11 cellular contexts compared by ENCODE assay signal in the genomic region with DNA sequence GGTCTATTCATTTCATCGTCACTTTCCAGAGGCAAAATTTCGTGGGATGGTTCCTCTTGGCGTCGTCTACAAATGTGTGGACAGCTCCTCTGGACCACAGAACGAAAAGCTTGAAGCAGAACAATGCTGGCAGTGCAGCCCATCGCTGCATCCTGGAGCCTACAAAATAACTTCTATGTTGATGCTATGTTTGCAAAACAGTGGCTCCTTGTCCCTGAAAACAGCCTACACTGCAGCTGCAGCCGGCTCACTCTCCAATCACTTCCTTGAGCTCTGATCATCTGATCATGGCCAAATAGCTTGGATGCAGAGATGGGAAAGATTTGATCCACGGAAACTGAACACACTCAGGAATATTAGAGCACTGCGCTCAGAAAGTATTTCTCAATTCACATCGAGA.
DNase-seq lines count a peak whose midpoint lies in the region; ATAC-seq, FAIRE-seq and TF ChIP-seq lines count a peak whose summit lies in the region.
"Had no signal": no experiment of that assay in that cellular context is flagged by ENCODE, and none has a peak within 500 bp of the region (broad histone marks: within the 10 kb centered on the region; RNA-seq: fewer than 3 reads in every experiment).

No MANE protein-coding gene starts in this region.

- peaks cover 17% of the 10 kb centered on the region for H3K79me2 ChIP-seq in GM12878 (ENCODE audit: control insufficient read depth, insufficient read depth, low read length)

- no peak overlapping the region for H2AFZ ChIP-seq in GM12878 (ENCODE audit: control insufficient read depth, low read depth, low read length)

- H3K36me3 Mint-ChIP-seq in activated CD4-positive, alpha-beta T cell treated with anti-CD3 and anti-CD28 coated beads for 36 hours (ENCODE audit: low read depth) = peaks cover 21% of the 10 kb centered on the region
- peaks cover 57% of the 10 kb centered on the region for H3K36me3 Mint-ChIP-seq in activated T-helper 2 cell treated with anti-CD3 and anti-CD28 coated beads, Interferon-gamma antibody, Interleukin-2, Interleukin-4, amounts not matched to agents 10 μg/mL and 5 μg/mL and 100 μg/mL, durations not matched to agents 14 hours and 24 hours and 36 hours (ENCODE audit: low read depth)

- no peak for DNase-seq in activated CD4-positive, alpha-beta T cell treated with anti-CD3 and anti-CD28 coated beads for 36 hours
- no peak for DNase-seq in activated CD4-positive, alpha-beta T cell treated with anti-CD3 and anti-CD28 coated beads, Interleukin-2, amount 50 U/mL, for 1 hour
- DNase-seq in GM12878 (ENCODE audit: low read depth, low spot score) (no peak), left lung (no peak), thoracic aorta (ENCODE audit: low spot score) (no peak), posterior vena cava (ENCODE audit: low spot score) (no peak)
- no peak for DNase-seq in activated T-helper 2 cell treated with anti-CD3 and anti-CD28 coated beads, Interferon-gamma antibody, Interleukin-2, Interleukin-4, amounts not matched to agents 10 μg/mL and 5 μg/mL and 100 μg/mL, durations not matched to agents 14 hours and 24 hours and 36 hours (ENCODE audit: low spot score)
- DNase-seq: colonic mucosa, NCI-H1436 had no signal

- no peak overlapping the region for H3K4me3 Mint-ChIP-seq in activated CD4-positive, alpha-beta T cell treated with anti-CD3 and anti-CD28 coated beads for 36 hours
- H3K4me3 Mint-ChIP-seq in activated T-helper 2 cell treated with anti-CD3 and anti-CD28 coated beads, Interferon-gamma antibody, Interleukin-2, Interleukin-4, amounts not matched to agents 10 μg/mL and 5 μg/mL and 100 μg/mL, durations not matched to agents 14 hours and 24 hours and 36 hours (ENCODE audit: low read depth) = no peak overlapping the region

- H3K4me2 ChIP-seq in GM12878 (ENCODE audit: control insufficient read depth, insufficient read depth) = no peak overlapping the region

- CTCF ChIA-PET in activated CD4-positive, alpha-beta T cell treated with anti-CD3 and anti-CD28 coated beads for 36 hours (lab: Charles Lee) = interaction anchor here (0.8 to 1.5 kb wide), 8 partner anchors 8 to 52 kb away, joined by 3 to 6 read pairs (median 4); no protein-coding TSS in a partner anchor
- CTCF ChIA-PET in GM12878 (lab: Yijun Ruan, JAX) = interaction anchor here (0.8 to 2.4 kb wide), 6 partner anchors 19 to 301 kb away, joined by 3 to 7 read pairs (median 3); no protein-coding TSS in a partner anchor

- intact Hi-C loops in activated CD4-positive, alpha-beta T cell treated with anti-CD3 and anti-CD28 coated beads for 36 hours (cut with DNase I, micrococcal nuclease) = loop anchor here in 1 of 2 experiments (5.0 kb wide), 1 partner anchor 35 kb away; no protein-coding TSS in a partner anchor
- intact Hi-C loops in GM12878 (cut with micrococcal nuclease; ENCODE audit: unreplicated experiment) (loop anchor here (2.0 kb wide), 1 partner anchor 37 kb away; no protein-coding TSS in a partner anchor), left lung (cut with DNase I) (no loop called here), posterior vena cava (cut with DNase I) (no loop called here)
- intact Hi-C loops in activated T-helper 2 cell treated with anti-CD3 and anti-CD28 coated beads, Interferon-gamma antibody, Interleukin-2, Interleukin-4, amounts not matched to agents 10 μg/mL and 5 μg/mL and 100 μg/mL, durations not matched to agents 14 hours and 24 hours and 36 hours (cut with micrococcal nuclease) = loop anchor here (2.0 kb wide), 2 partner anchors 29 to 43 kb away; no protein-coding TSS in a partner anchor

- no peak for TF ChIP-seq EP300 in GM12878 (IDR thresholded peaks at IDR 0.05; ENCODE audit: borderline replicate concordance in 1 of 2, control insufficient read depth in 1 of 2, low read depth in 2 of 2, low read length in 2 of 2)

- H3K27me3 ChIP-seq in GM12878 (replicated peaks in 1 of 2; ENCODE audit: control insufficient read depth in 2 of 2, insufficient read depth in 2 of 2, low read length in 1 of 2) (no peaks in the 10 kb centered on the region), left lung (no peaks in the 10 kb centered on the region), thoracic aorta (replicated peaks; ENCODE audit: insufficient read depth) (no peaks in the 10 kb centered on the region)
- H3K27me3 ChIP-seq: colonic mucosa had no signal

- no peak overlapping the region for H3K4me3 ChIP-seq in GM12878
- no peak overlapping the region for H3K4me3 ChIP-seq in left lung
- peak overlapping the region; percentile 67 for H3K4me3 ChIP-seq in thoracic aorta
- H3K4me3 ChIP-seq: colonic mucosa, lung had no signal

- peaks cover 21% of the 10 kb centered on the region for H3K4me1 ChIP-seq in GM12878 (ENCODE audit: control insufficient read depth, insufficient read depth, low read length)
- H3K4me1 ChIP-seq in left lung = peaks cover 6 to 13% of the 10 kb centered on the region in 2 donors
- H3K4me1 ChIP-seq in thoracic aorta (ENCODE audit: control insufficient read depth in 1 of 2, low read depth in 2 of 2) = peaks cover 6 to 26% of the 10 kb centered on the region in 2 donors
- H3K4me1 ChIP-seq: colonic mucosa had no signal

- 96% methylated on average over 10 of the region's 10 CpGs for WGBS in GM12878 (ENCODE audit: insufficient coverage, insufficient replicate concordance, low lambda C conversion rate, missing lambda C conversion rate)

- POLR2A ChIA-PET in activated CD4-positive, alpha-beta T cell treated with anti-CD3 and anti-CD28 coated beads for 36 hours (lab: Charles Lee) = no interaction called here
- POLR2A ChIA-PET in GM12878 (lab: Charles Lee) = interaction anchor here (0.9 to 1.1 kb wide), 2 partner anchors 17 to 96 kb away, joined by 3 to 4 read pairs; no protein-coding TSS in a partner anchor

- no peaks in the 10 kb centered on the region for H3K9me3 Mint-ChIP-seq in activated CD4-positive, alpha-beta T cell treated with anti-CD3 and anti-CD28 coated beads for 36 hours (ENCODE audit: low read depth)
- H3K9me3 Mint-ChIP-seq in activated T-helper 2 cell treated with anti-CD3 and anti-CD28 coated beads, Interferon-gamma antibody, Interleukin-2, Interleukin-4, amounts not matched to agents 10 μg/mL and 5 μg/mL and 100 μg/mL, durations not matched to agents 14 hours and 24 hours and 36 hours = no peaks in the 10 kb centered on the region

- no TSS peak for BruUV-seq in GM12878 (replicated peaks; lab: Mats Ljungman, UMichigan)

- H3K4me1 Mint-ChIP-seq in activated CD4-positive, alpha-beta T cell treated with anti-CD3 and anti-CD28 coated beads for 36 hours = peaks cover 75% of the 10 kb centered on the region
- H3K4me1 Mint-ChIP-seq in activated T-helper 2 cell treated with anti-CD3 and anti-CD28 coated beads, Interferon-gamma antibody, Interleukin-2, Interleukin-4, amounts not matched to agents 10 μg/mL and 5 μg/mL and 100 μg/mL, durations not matched to agents 14 hours and 24 hours and 36 hours (ENCODE audit: low read depth) = peaks cover 59% of the 10 kb centered on the region

- peaks cover 0 to 7% of the 10 kb centered on the region in 2 experiments; a peak in 1 of 4 replicates for H3K36me3 ChIP-seq in GM12878 (ENCODE audit: control insufficient read depth in 2 of 2, insufficient read depth in 2 of 2, low read length in 1 of 2)
- H3K36me3 ChIP-seq in left lung = no peaks in the 10 kb centered on the region
- no peaks in the 10 kb centered on the region for H3K36me3 ChIP-seq in thoracic aorta
- H3K36me3 ChIP-seq: colonic mucosa had no signal

- H3K9ac ChIP-seq in GM12878 (ENCODE audit: control insufficient read depth, insufficient read depth, low read length) = no peak overlapping the region

- in situ Hi-C loops in GM12878 (cut with MboI) = no loop called here

- peak; percentile 23 for FAIRE-seq in GM12878 (lab: Jason Lieb, UNC)

- H3K9me3 ChIP-seq in GM12878 (replicated peaks; ENCODE audit: control insufficient read depth, insufficient read depth, low read length) = no peaks in the 10 kb centered on the region; the same call in 2 of the 3 replicates
- H3K9me3 ChIP-seq in left lung = no peaks in the 10 kb centered on the region
- H3K9me3 ChIP-seq in thoracic aorta = no peaks in the 10 kb centered on the region
- H3K9me3 ChIP-seq: colonic mucosa had no signal

- no peak for TF ChIP-seq POLR2A in GM12878 (IDR thresholded peaks at IDR 0.05; ENCODE audit: low read depth, low read length)

- no peak for TF ChIP-seq RAD21 in GM12878 (IDR thresholded peaks at IDR 0.05; ENCODE audit: insufficient read depth, low read depth, low read length)

- peak overlapping the region; percentile 25 for H3K27ac Mint-ChIP-seq in activated CD4-positive, alpha-beta T cell treated with anti-CD3 and anti-CD28 coated beads for 36 hours
- no peak overlapping the region for H3K27ac Mint-ChIP-seq in activated T-helper 2 cell treated with anti-CD3 and anti-CD28 coated beads, Interferon-gamma antibody, Interleukin-2, Interleukin-4, amounts not matched to agents 10 μg/mL and 5 μg/mL and 100 μg/mL, durations not matched to agents 14 hours and 24 hours and 36 hours

- H3K27ac ChIP-seq in GM12878 (ENCODE audit: control insufficient read depth, insufficient read depth) = no peak overlapping the region
- H3K27ac ChIP-seq in left lung = peak overlapping the region; percentile 49 to 81
- peak overlapping the region in 1 of 2 donors; percentile 74 for H3K27ac ChIP-seq in thoracic aorta

- no peaks in the 10 kb centered on the region for H3K27me3 Mint-ChIP-seq in activated CD4-positive, alpha-beta T cell treated with anti-CD3 and anti-CD28 coated beads for 36 hours
- H3K27me3 Mint-ChIP-seq in activated T-helper 2 cell treated with anti-CD3 and anti-CD28 coated beads, Interferon-gamma antibody, Interleukin-2, Interleukin-4, amounts not matched to agents 10 μg/mL and 5 μg/mL and 100 μg/mL, durations not matched to agents 14 hours and 24 hours and 36 hours (ENCODE audit: low read depth) = no peaks in the 10 kb centered on the region

- RAD21 ChIA-PET in GM12878 (lab: Charles Lee; ENCODE audit: unreplicated experiment) = interaction anchor here (0.6 to 1.8 kb wide), 6 partner anchors 11 to 133 kb away, joined by 3 to 8 read pairs (median 4); no protein-coding TSS in a partner anchor

- TF ChIP-seq CTCF in GM12878 (IDR thresholded peaks at IDR 0.05 in 2 of 3, conservative IDR thresholded peaks at IDR 0.05 in 1 of 3; ENCODE audit: control insufficient read depth in 2 of 3, extremely low read depth in 1 of 3, insufficient read depth in 1 of 3, low read depth in 3 of 3, low read length in 3 of 3) = no peak
- no peak for TF ChIP-seq CTCF in left lung (IDR thresholded peaks at IDR 0.05)
- TF ChIP-seq CTCF in thoracic aorta (IDR thresholded peaks at IDR 0.05) = no peak

- no peak for ATAC-seq in activated CD4-positive, alpha-beta T cell treated with anti-CD3 and anti-CD28 coated beads for 36 hours
- no peak for ATAC-seq in GM12878
- peak; percentile 13 for ATAC-seq in left lung
- no peak for ATAC-seq in thoracic aorta (ENCODE audit: insufficient number of reproducible peaks, low FRiP score, low read depth)
- ATAC-seq in esophagus mucosa = no peak

- no peaks in the 10 kb centered on the region for H4K20me1 ChIP-seq in GM12878 (ENCODE audit: control insufficient read depth, insufficient read depth)

- SMC1A ChIA-PET in GM12878 (lab: Charles Lee; ENCODE audit: uncharacterized antibody, unreplicated experiment) = interaction anchor here (0.6 to 2.8 kb wide), 24 partner anchors 8 to 137 kb away, joined by 3 to 10 read pairs (median 5); no protein-coding TSS in a partner anchor

Comparison
In these comparisons a context has a peak if more than half of its experiments do, and no peak if none do; other contexts are left out.
1. intact Hi-C loops: an anchor here in GM12878 (2.0 kb wide) and activated T-helper 2 cell treated with anti-CD3 and anti-CD28 coated beads, Interferon-gamma antibody, Interleukin-2, Interleukin-4, amounts not matched to agents 10 μg/mL and 5 μg/mL and 100 μg/mL, durations not matched to agents 14 hours and 24 hours and 36 hours (2.0 kb wide); none called in left lung and posterior vena cava.